ENCODE assay signal across 9 cellular contexts in genomic region chr16:57265850-57266530, GRCh38. TPM values are rescaled to one million over a fixed set of nuclear protein-coding genes. Genes with fewer than 3 reads are reported as not detected.
DNase-seq lines count a peak whose midpoint lies in the region; ATAC-seq lines count a peak whose summit lies in the region.
"Had no signal": no experiment of that assay in that cellular context is flagged by ENCODE, and none has a peak within 500 bp of the region (broad histone marks: within the 10 kb centered on the region; RNA-seq: fewer than 3 reads in every experiment).

No MANE protein-coding gene starts in this region.

- H3K4me1 Mint-ChIP-seq in activated naive CD4-positive, alpha-beta T cell treated with anti-CD3 and anti-CD28 coated beads, Interleukin-2, amount 50 U/mL, for 24 hours = peaks cover 57% of the 10 kb centered on the region

- H3K4me3 Mint-ChIP-seq in activated naive CD4-positive, alpha-beta T cell treated with anti-CD3 and anti-CD28 coated beads, Interleukin-2, amount 50 U/mL, for 24 hours = peak overlapping the region; percentile 72

- no peak for DNase-seq in activated naive CD4-positive, alpha-beta T cell (lab: John Stamatoyannopoulos, UW)
- DNase-seq in caudate nucleus (lab: John Stamatoyannopoulos, UW) = peak in 40 of 61 donors; percentile 23 to 77 (median 46)
- peak; percentile 78 to 87 for DNase-seq in lung microvascular endothelial cell (ENCODE audit: low read depth in 2 of 2)
- DNase-seq in middle frontal gyrus (ENCODE audit: extremely low spot score, low spot score) = no peak
- no peak for DNase-seq in effector CD8-positive, alpha-beta T cell (lab: John Stamatoyannopoulos, UW)
- no peak for DNase-seq in superior temporal gyrus (ENCODE audit: extremely low spot score)

- H3K27me3 Mint-ChIP-seq in activated naive CD4-positive, alpha-beta T cell treated with anti-CD3 and anti-CD28 coated beads, Interleukin-2, amount 50 U/mL, for 24 hours = no peaks in the 10 kb centered on the region

- ATAC-seq in HG03039 (IDR thresholded peaks at IDR 0.05; ENCODE audit: unreplicated experiment) = no peak

- no peaks in the 10 kb centered on the region for H3K36me3 Mint-ChIP-seq in activated naive CD4-positive, alpha-beta T cell treated with anti-CD3 and anti-CD28 coated beads, Interleukin-2, amount 50 U/mL, for 24 hours

- H3K9me3 Mint-ChIP-seq in activated naive CD4-positive, alpha-beta T cell treated with anti-CD3 and anti-CD28 coated beads, Interleukin-2, amount 50 U/mL, for 24 hours = no peaks in the 10 kb centered on the region

- H3K27ac Mint-ChIP-seq in activated naive CD4-positive, alpha-beta T cell treated with anti-CD3 and anti-CD28 coated beads, Interleukin-2, amount 50 U/mL, for 24 hours = peak overlapping the region; percentile 97

- peak overlapping the region; percentile 94 for H3K27ac ChIP-seq in caudate nucleus (ENCODE audit: low read depth, low read length)
- H3K27ac ChIP-seq: KMS-11 had no signal

RNA-seq across cellular contexts. Expression of gene PLLP, which starts 18.5 kb away (rescaled TPM):
- total RNA-seq in lung microvascular endothelial cell = 5.2 and 6.3 TPM in 2 replicates

RNA-seq across cellular contexts. Expression of gene ARL2BP, which starts 20.9 kb away (rescaled TPM):
- total RNA-seq in lung microvascular endothelial cell = 40.3 and 47.9 TPM in 2 replicates

Comparison
In these comparisons a context has a peak if more than half of its experiments do, and no peak if none do; other contexts are left out.
1. DNase-seq: peak in caudate nucleus (40 of 61) and lung microvascular endothelial cell (2 of 2); none in activated naive CD4-positive, alpha-beta T cell (0 of 4), middle frontal gyrus (single experiment), effector CD8-positive, alpha-beta T cell (single experiment) and superior temporal gyrus (single experiment).